1 cellular context compared by ENCODE assay signal in genomic region chr19:19146000-19146608, GRCh38.
TF ChIP-seq lines count a peak whose summit lies in the region.

No MANE protein-coding gene starts in this region.

TF ChIP-seq in GM23338, 12 proteins besides CTCF, POLR2A, EP300 and RAD21 (continued from another document):
- TF ChIP-seq ETS1 (IDR thresholded peaks at IDR 0.05): peak; percentile 59; the same call in 1 of the 2 replicates
